In the genomic region with DNA sequence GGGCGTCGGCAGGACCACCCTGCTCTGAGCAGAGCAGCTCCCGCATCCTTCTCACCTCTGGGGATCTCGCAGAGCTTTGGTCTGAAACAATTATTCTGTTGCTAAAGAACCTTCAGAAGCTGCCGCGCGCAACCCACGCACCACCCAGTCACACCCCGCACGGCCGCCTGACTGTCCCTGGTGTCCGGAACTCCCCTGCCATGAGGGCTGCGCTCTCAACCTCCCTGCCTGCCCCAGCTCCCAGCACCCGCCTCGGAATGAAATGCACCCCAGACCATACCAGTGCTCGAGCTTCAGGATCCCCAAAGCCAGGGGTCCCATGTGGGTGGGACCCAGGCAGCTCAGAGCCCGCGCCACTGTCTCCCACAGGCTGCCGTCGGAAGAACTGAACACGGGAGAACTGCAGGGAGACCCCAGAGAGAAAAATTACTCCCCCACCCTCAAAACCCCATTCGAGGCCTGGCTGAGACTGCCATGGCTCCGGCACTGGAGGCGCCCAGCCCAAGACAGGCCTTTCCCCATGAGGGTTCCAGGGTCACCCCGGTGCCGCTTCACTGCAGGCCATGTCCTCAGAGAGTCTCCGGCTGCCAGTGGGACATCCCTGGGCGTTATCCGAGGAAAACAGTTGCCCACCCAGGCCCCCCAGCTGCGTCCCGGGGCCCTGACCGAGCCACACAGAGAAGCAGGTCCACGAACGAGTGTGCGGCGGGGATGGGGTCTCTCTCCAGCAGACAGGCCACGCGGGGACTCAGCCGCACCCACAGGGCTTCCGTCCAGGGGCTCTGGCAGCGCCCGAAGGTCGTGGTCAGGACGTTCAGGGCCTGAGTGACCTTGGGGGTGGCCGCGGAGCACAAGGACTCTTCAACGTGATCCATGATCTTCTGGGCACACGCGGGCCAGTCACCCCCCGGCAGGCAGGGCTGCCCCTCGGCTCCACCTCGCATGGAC, we compare ENCODE assay signal across 17 cellular contexts. TPM values are rescaled to one million over a fixed set of nuclear protein-coding genes. Genes with fewer than 3 reads are reported as not detected.
A peak's percentile ranks its signal among the peaks of the same experiment; 100 is the strongest.
DNase-seq lines count a peak whose midpoint lies in the region; ATAC-seq and TF ChIP-seq lines count a peak whose summit lies in the region.
"Had no signal": no experiment of that assay in that cellular context is flagged by ENCODE, and none has a peak within 500 bp of the region (broad histone marks: within the 10 kb centered on the region; RNA-seq: fewer than 3 reads in every experiment).

No MANE protein-coding gene starts in this region.

- H2AFZ ChIP-seq in H9 (ENCODE audit: low read length): no peak overlapping the region

- H2BK15ac ChIP-seq in H9 (ENCODE audit: low read depth, low read length): no peak overlapping the region
- H2BK15ac ChIP-seq in mesendoderm (replicated peaks; ENCODE audit: low read depth): no peak overlapping the region

- peak overlapping the region in 8 of 11 experiments; percentile 29 to 59 (median 36); a peak in 6 of 22 replicates for H3K4me2 ChIP-seq in BLaER1 treated with 17β-estradiol and CSF1 and Interleukin-3, amounts not matched to agents 10 nM and 100 nM
- H3K4me2 ChIP-seq in H9 (ENCODE audit: insufficient read depth, insufficient read length, low read length) (no peak overlapping the region), mesendoderm (ENCODE audit: low read length) (no peak overlapping the region)

- H3K4me1 Mint-ChIP-seq in H9: no peaks in the 10 kb centered on the region
- H3K4me1 Mint-ChIP-seq in activated T-helper 17 cell treated with anti-CD3 and anti-CD28 coated beads, Interleukin-2, amount 50 U/mL, for 72 hours: no peaks in the 10 kb centered on the region

- no peak overlapping the region for H2BK12ac ChIP-seq in H9 (ENCODE audit: insufficient read length, low read depth, low read length)

- H3K36me3 Mint-ChIP-seq in H9 (ENCODE audit: insufficient read depth in 1 of 3, low read depth in 3 of 3): peaks cover 18 to 67% (median 54%) of the 10 kb centered on the region in 3 experiments
- H3K36me3 Mint-ChIP-seq in activated T-helper 17 cell treated with anti-CD3 and anti-CD28 coated beads, Interleukin-2, amount 50 U/mL, for 72 hours (ENCODE audit: low read depth): peaks cover 54% of the 10 kb centered on the region

- H3K27me3 ChIP-seq in BLaER1 treated with 17β-estradiol and CSF1 and Interleukin-3, amounts not matched to agents 10 nM and 100 nM: no peaks in the 10 kb centered on the region
- H3K27me3 ChIP-seq in H9 (ENCODE audit: insufficient read depth, low read length) (no peaks in the 10 kb centered on the region), mesendoderm (ENCODE audit: insufficient read depth, low read length, poor library complexity) (no peaks in the 10 kb centered on the region)

- H2BK20ac ChIP-seq in H9 (ENCODE audit: low read depth, low read length, poor library complexity, severe bottlenecking): no peak overlapping the region

- H4K5ac ChIP-seq in H9 (ENCODE audit: insufficient read length, low read depth, low read length) (no peak overlapping the region), mesendoderm (ENCODE audit: low read length) (no peak overlapping the region)

- H3K27ac ChIP-seq in BLaER1 treated with 17β-estradiol and CSF1 and Interleukin-3, amounts not matched to agents 10 nM and 100 nM: peak overlapping the region in 2 of 11 experiments; percentile 3 to 5; a peak in 5 of 22 replicates
- no peak overlapping the region for H3K27ac ChIP-seq in H9 (ENCODE audit: insufficient read length, low read depth, low read length)
- no peak overlapping the region for H3K27ac ChIP-seq in mesendoderm (ENCODE audit: low read depth, low read length)

- H3K56ac ChIP-seq in H9 (ENCODE audit: insufficient read length, low read depth, low read length) (no peak overlapping the region), mesendoderm (ENCODE audit: low read length) (no peak overlapping the region)

- ATAC-seq in activated T-helper 17 cell treated with anti-CD3 and anti-CD28 coated beads, Interleukin-2, amount 50 U/mL, for 72 hours (replicated peaks): no peak
- ATAC-seq: stimulated activated memory B cell treated with anti-CD40 and anti-IgM and Interleukin-4, amounts not matched to agents 10 μg/mL and 1 μg/mL and 100 μg/mL, for 72 hours had no signal

- H3K27me3 Mint-ChIP-seq in H9 (ENCODE audit: low read depth): no peaks in the 10 kb centered on the region
- H3K27me3 Mint-ChIP-seq in activated T-helper 17 cell treated with anti-CD3 and anti-CD28 coated beads, Interleukin-2, amount 50 U/mL, for 72 hours: no peaks in the 10 kb centered on the region
- H3K27me3 Mint-ChIP-seq: stimulated activated memory B cell treated with anti-CD40 and anti-IgM and Interleukin-4, amounts not matched to agents 10 μg/mL and 1 μg/mL and 100 μg/mL, for 72 hours had no signal

- H4K91ac ChIP-seq in H9 (ENCODE audit: insufficient read length, low read depth, low read length): no peak overlapping the region

- H3K23me2 ChIP-seq in H9 (ENCODE audit: insufficient read length, low read depth, low read length, poor library complexity, severe bottlenecking): no peaks in the 10 kb centered on the region

- no peak overlapping the region for H3K4me3 ChIP-seq in BLaER1 treated with 17β-estradiol and CSF1 and Interleukin-3, amounts not matched to agents 10 nM and 100 nM
- no peak overlapping the region for H3K4me3 ChIP-seq in mesendoderm (ENCODE audit: low read length)

- no peaks in the 10 kb centered on the region; a peak in 1 of 22 replicates for H3K9me3 ChIP-seq in BLaER1 treated with 17β-estradiol and CSF1 and Interleukin-3, amounts not matched to agents 10 nM and 100 nM (replicated peaks in 1 of 11)
- no peaks in the 10 kb centered on the region for H3K9me3 ChIP-seq in H9 (ENCODE audit: control insufficient read depth, low read depth, low read length)

- peak overlapping the region in 2 of 3 experiments; percentile 44 to 90; a peak in 3 of 7 replicates for H3K27ac Mint-ChIP-seq in H9
- no peak overlapping the region for H3K27ac Mint-ChIP-seq in activated T-helper 17 cell treated with anti-CD3 and anti-CD28 coated beads, Interleukin-2, amount 50 U/mL, for 72 hours
- H3K27ac Mint-ChIP-seq: stimulated activated memory B cell treated with anti-CD40 and anti-IgM and Interleukin-4, amounts not matched to agents 10 μg/mL and 1 μg/mL and 100 μg/mL, for 72 hours had no signal

- no peak overlapping the region for H3K23ac ChIP-seq in H9 (ENCODE audit: insufficient read length, low read depth, low read length)
- H3K23ac ChIP-seq in mesendoderm (ENCODE audit: low read length): no peak overlapping the region

- H3K14ac ChIP-seq in H9 (ENCODE audit: insufficient read depth, low read length): no peak overlapping the region

- no CpG with 5 or more reads among the region's 52 CpGs for WGBS in H9 (ENCODE audit: extremely low coverage, insufficient read length, low lambda C conversion rate)
- no CpG with 5 or more reads among the region's 52 CpGs for WGBS in mesendoderm (ENCODE audit: extremely low coverage, insufficient coverage, low lambda C conversion rate)

- H3K18ac ChIP-seq in H9 (ENCODE audit: insufficient read length, low read depth, low read length) (no peak overlapping the region), mesendoderm (ENCODE audit: low read length) (no peak overlapping the region)

- no peak overlapping the region for H3K4me3 Mint-ChIP-seq in H9
- no peak overlapping the region for H3K4me3 Mint-ChIP-seq in activated T-helper 17 cell treated with anti-CD3 and anti-CD28 coated beads, Interleukin-2, amount 50 U/mL, for 72 hours
- H3K4me3 Mint-ChIP-seq: stimulated activated memory B cell treated with anti-CD40 and anti-IgM and Interleukin-4, amounts not matched to agents 10 μg/mL and 1 μg/mL and 100 μg/mL, for 72 hours had no signal

- H3K4ac ChIP-seq in H9 (ENCODE audit: low read depth, low read length) (no peak overlapping the region), mesendoderm (ENCODE audit: low read depth, low read length) (no peak overlapping the region)

- H4K20me1 ChIP-seq in BLaER1 treated with 17β-estradiol and CSF1 and Interleukin-3, amounts not matched to agents 10 nM and 100 nM: peaks cover 0 to 86% (median 10%) of the 10 kb centered on the region in 11 experiments; a peak in 12 of 22 replicates
- H4K20me1 ChIP-seq in H9 (ENCODE audit: control insufficient read depth, insufficient read depth, insufficient read length): no peaks in the 10 kb centered on the region

- H3K36me3 ChIP-seq in BLaER1 treated with 17β-estradiol and CSF1 and Interleukin-3, amounts not matched to agents 10 nM and 100 nM: peaks cover 92 to 99% (median 97%) of the 10 kb centered on the region in 11 experiments
- peaks cover 15% of the 10 kb centered on the region for H3K36me3 ChIP-seq in mesendoderm (ENCODE audit: control insufficient read depth, insufficient read depth, low read length)

- H4K8ac ChIP-seq in H9 (replicated peaks; ENCODE audit: insufficient read length, low read depth, low read length) (no peak overlapping the region), mesendoderm (ENCODE audit: low read depth, low read length) (no peak overlapping the region)

- H3K9me3 Mint-ChIP-seq in H9: no peaks in the 10 kb centered on the region
- H3K9me3 Mint-ChIP-seq in activated T-helper 17 cell treated with anti-CD3 and anti-CD28 coated beads, Interleukin-2, amount 50 U/mL, for 72 hours: no peaks in the 10 kb centered on the region
- H3K9me3 Mint-ChIP-seq: stimulated activated memory B cell treated with anti-CD40 and anti-IgM and Interleukin-4, amounts not matched to agents 10 μg/mL and 1 μg/mL and 100 μg/mL, for 72 hours had no signal

- H3K9ac ChIP-seq in BLaER1 treated with 17β-estradiol and CSF1 and Interleukin-3, amounts not matched to agents 10 nM and 100 nM: peak overlapping the region in 1 of 11 experiments; percentile 15; a peak in 1 of 22 replicates
- H3K9ac ChIP-seq in H9 (ENCODE audit: extremely low read depth, insufficient read length, low read length): no peak overlapping the region
- H3K9ac ChIP-seq in mesendoderm (ENCODE audit: low read length): no peak overlapping the region

- H3K79me2 ChIP-seq in H9 (ENCODE audit: insufficient read depth, low read length) (no peaks in the 10 kb centered on the region), mesendoderm (ENCODE audit: control insufficient read depth, insufficient read depth, low read length) (no peaks in the 10 kb centered on the region)

- intact Hi-C loops in posterior vena cava (cut with DNase I): loop anchor here in 1 of 2 donors (1.0 kb wide), 1 partner anchor 40 kb away; no protein-coding TSS in a partner anchor

- no peak overlapping the region for H2BK5ac ChIP-seq in H9 (ENCODE audit: insufficient read length, low read length)
- H2BK5ac ChIP-seq in mesendoderm (ENCODE audit: low read length): no peak overlapping the region

- no peaks in the 10 kb centered on the region for H3K79me1 ChIP-seq in H9 (ENCODE audit: insufficient read depth, low read depth, low read length, poor library complexity, severe bottlenecking)
- H3K79me1 ChIP-seq in mesendoderm (ENCODE audit: low read length): peaks cover 1% of the 10 kb centered on the region

- H2AK5ac ChIP-seq in H9 (ENCODE audit: insufficient read length, low read length): no peak overlapping the region
- no peak overlapping the region for H2AK5ac ChIP-seq in mesendoderm (ENCODE audit: low read length)

- H2BK120ac ChIP-seq in H9 (ENCODE audit: low read depth, low read length, poor library complexity, severe bottlenecking): no peak overlapping the region
- no peak overlapping the region for H2BK120ac ChIP-seq in mesendoderm (ENCODE audit: low read depth, low read length)

- H3T11ph ChIP-seq in H9 (ENCODE audit: low read length): no peak overlapping the region

- peaks cover 13 to 17% (median 15%) of the 10 kb centered on the region in 10 experiments; a peak in 19 of 20 replicates for H3K4me1 ChIP-seq in BLaER1 treated with 17β-estradiol and CSF1 and Interleukin-3, amounts not matched to agents 10 nM and 100 nM
- H3K4me1 ChIP-seq in H9 (ENCODE audit: insufficient read depth, low read length) (no peaks in the 10 kb centered on the region), mesendoderm (ENCODE audit: control insufficient read depth, low read depth, low read length) (no peaks in the 10 kb centered on the region)

- TF ChIP-seq CTCF in H9 (conservative IDR thresholded peaks at IDR 0.05): no peak

- DNase-seq in H9 (no peak), iPS-NIHi11 (ENCODE audit: low spot score) (peak; percentile 8), posterior vena cava (ENCODE audit: low spot score) (peak; percentile 63), HPDE6-E6E7 (ENCODE audit: extremely low spot score) (no peak), mesendoderm (no peak)
- DNase-seq: activated CD4-positive, alpha-beta T cell treated with anti-CD3 and anti-CD28 coated beads for 48 hours; AML-193; anterior cingulate cortex; Calu3; Kasumi-1; midbrain; NCI-H1092 treated with DMSO at 0.1 percent for 48 hours; NCI-H2107; NCI-H526 treated with DMSO at 0.1 percent for 48 hours had no signal

RNA-seq across cellular contexts. Expression of gene BRAT1, which starts 12.1 kb away (rescaled TPM):
- total RNA-seq in H9 (2021) (41.2 and 42.6 TPM in 2 replicates), posterior vena cava (10 to 100 TPM; 16.3 to 17.2 TPM)
- 10 to 100 TPM; 34.0 to 42.8 TPM for total RNA-seq in activated T-helper 17 cell treated with anti-CD3 and anti-CD28 coated beads, Interleukin-2, amount 50 U/mL, for 72 hours
- polyA plus RNA-seq in mesendoderm (2013, experiment 1 of 2): 18.2 TPM
- polyA plus RNA-seq in mesendoderm (2013, experiment 2 of 2): 18.3 TPM

RNA-seq across cellular contexts. Expression of gene IQCE, which starts 15.6 kb away (rescaled TPM):
- total RNA-seq in H9 (2021) (6.7 and 7.0 TPM in 2 replicates), posterior vena cava (10 to 100 TPM; 14.6 to 19.1 TPM)
- total RNA-seq in activated T-helper 17 cell treated with anti-CD3 and anti-CD28 coated beads, Interleukin-2, amount 50 U/mL, for 72 hours: 10 to 100 TPM; 11.2 to 15.3 TPM
- 3.1 TPM for polyA plus RNA-seq in mesendoderm (2013, experiment 1 of 2)
- 2.8 TPM for polyA plus RNA-seq in mesendoderm (2013, experiment 2 of 2)

RNA-seq across cellular contexts. Expression of gene LFNG, which starts 23.6 kb away (rescaled TPM):
- 52.9 and 55.3 TPM in 2 replicates for total RNA-seq in H9 (2021)
- total RNA-seq in posterior vena cava: 10 to 100 TPM; 15.2 to 16.5 TPM
- 10 to 100 TPM; 42.6 to 48.8 TPM for total RNA-seq in activated T-helper 17 cell treated with anti-CD3 and anti-CD28 coated beads, Interleukin-2, amount 50 U/mL, for 72 hours
- polyA plus RNA-seq in mesendoderm (2013, experiment 1 of 2): 1.2 TPM
- 1.7 TPM for polyA plus RNA-seq in mesendoderm (2013, experiment 2 of 2)

Comparison
In these comparisons a context has a peak if more than half of its experiments do, and no peak if none do; other contexts are left out.
1. H3K4me2 ChIP-seq: peak in BLaER1 treated with 17β-estradiol and CSF1 and Interleukin-3, amounts not matched to agents 10 nM and 100 nM (8 of 11); none in H9 (single experiment) and mesendoderm (single experiment).
2. DNase-seq: peak in iPS-NIHi11 (single experiment) and posterior vena cava (single experiment); none in H9 (single experiment), HPDE6-E6E7 (single experiment) and mesendoderm (single experiment).